Comparison of ENCODE assay signal across 12 cellular contexts in the genomic region with DNA sequence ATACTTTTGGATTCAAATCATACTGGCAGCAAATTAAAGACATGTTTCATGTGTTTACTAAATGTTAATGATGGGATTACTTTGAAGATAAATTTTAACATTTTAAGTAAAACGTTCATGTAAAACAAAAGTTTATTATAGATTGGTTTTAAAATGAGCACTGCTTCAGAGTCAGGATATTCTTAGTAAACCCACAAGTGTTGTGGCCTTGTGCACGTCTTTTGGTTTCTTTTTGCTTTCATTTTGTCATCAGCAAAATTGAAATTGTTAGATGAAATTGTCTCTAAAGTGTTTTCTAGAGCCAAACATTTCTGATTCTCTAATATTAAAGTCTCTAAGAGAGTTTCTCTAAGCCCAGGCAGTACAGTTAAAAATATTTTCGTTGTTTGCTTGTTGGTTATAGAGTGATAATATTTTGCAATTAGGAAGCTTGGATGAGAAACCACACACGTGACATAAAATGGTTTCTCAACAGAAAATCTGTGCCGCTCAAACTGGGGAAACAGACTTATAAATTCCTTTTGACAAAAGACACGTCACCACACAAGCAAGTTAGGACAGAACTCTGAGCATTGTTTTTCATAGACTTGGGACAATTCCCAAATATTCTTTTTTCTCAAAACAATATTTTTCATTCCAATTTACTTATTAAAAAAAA.
A peak's percentile ranks its signal among the peaks of the same experiment; 100 is the strongest.
DNase-seq lines count a peak whose midpoint lies in the region; ATAC-seq and TF ChIP-seq lines count a peak whose summit lies in the region.
"Had no signal": no experiment of that assay in that cellular context is flagged by ENCODE, and none has a peak within 500 bp of the region (broad histone marks: within the 10 kb centered on the region; RNA-seq: fewer than 3 reads in every experiment).

No MANE protein-coding gene starts in this region.

- dilution Hi-C loops in mammary epithelial cell (cut with HindIII; ENCODE audit: low sequenced_read_pairs): no loop called here

- WGBS in heart left ventricle, 4 donors: 57 to 80% (median 63%) methylated on average over 6 of the region's 6 CpGs
- WGBS in mammary epithelial cell (ENCODE audit: low coverage, missing lambda C conversion rate): under 1% methylated on average over 6 of the region's 6 CpGs
- 97% methylated on average over 4 of the region's 6 CpGs for WGBS in mesenchymal stem cell
- 36% methylated on average over 6 of the region's 6 CpGs for WGBS in urinary bladder

- H3K27ac Mint-ChIP-seq in endothelial cell (ENCODE audit: unreplicated experiment): no peak overlapping the region
- H3K27ac Mint-ChIP-seq: activated CD4-positive, alpha-beta T cell treated with anti-CD3 and anti-CD28 coated beads for 36 hours; T-helper 1 cell treated with Interleukin-12 subunit alpha and Interleukin-12 subunit beta and Interleukin-4 antibody, amounts not matched to agents 30 μg/mL and 1 μg/mL, for 36 hours had no signal

- DNase-seq in Right ventricle myocardium superior (no peak), heart left ventricle (no peak), mammary epithelial cell (peak; percentile 85), mesenchymal stem cell (no peak), endothelial cell (ENCODE audit: low spot score) (no peak), NCI-H1930 (lab: John Stamatoyannopoulos, UW) (no peak), NCI-H774 (lab: John Stamatoyannopoulos, UW) (no peak)
- DNase-seq: activated CD4-positive, alpha-beta T cell treated with anti-CD3 and anti-CD28 coated beads for 36 hours; activated T-cell treated with anti-CD3 and anti-CD28 coated beads, Interleukin-2, amount 50 U/mL, for 48 hours; NCI-H2171 treated with DMSO at 0.1 percent for 48 hours had no signal

- H3K4me3 ChIP-seq in heart left ventricle (peak overlapping the region in 4 of 12 donors; percentile 9 to 35 (median 22)), mammary epithelial cell (replicated peaks in 1 of 3; ENCODE audit: insufficient read depth in 1 of 3, low read depth in 2 of 3, low read length in 3 of 3) (peak overlapping the region; percentile 18 to 53 (median 51)), mesenchymal stem cell (ENCODE audit: insufficient read depth in 1 of 2, low read depth in 1 of 2, low read length in 2 of 2) (peak overlapping the region in 1 of 2 experiments; percentile 59), urinary bladder (ENCODE audit: low read depth, low read length) (no peak overlapping the region)

- H3K27ac ChIP-seq in heart left ventricle (peak overlapping the region in 4 of 12 donors; percentile 22 to 45 (median 30)), mammary epithelial cell (ENCODE audit: insufficient read depth, low read depth, low read length) (peak overlapping the region; percentile 94), mesenchymal stem cell (ENCODE audit: low read length, poor library complexity, severe bottlenecking) (no peak overlapping the region), urinary bladder (ENCODE audit: low read depth) (peak overlapping the region; percentile 54)

- H3K18ac ChIP-seq in mesenchymal stem cell (ENCODE audit: low read depth in 1 of 2, low read length in 2 of 2): no peak overlapping the region

- peaks cover 15% of the 10 kb centered on the region for H3K79me1 ChIP-seq in mesenchymal stem cell (replicated peaks; ENCODE audit: low read length, poor library complexity, severe bottlenecking)

- no peaks in the 10 kb centered on the region for H3K36me3 Mint-ChIP-seq in endothelial cell (ENCODE audit: low read depth, unreplicated experiment)

- no peaks in the 10 kb centered on the region for H3K9me3 Mint-ChIP-seq in endothelial cell (ENCODE audit: unreplicated experiment)
- H3K9me3 Mint-ChIP-seq: T-helper 1 cell treated with Interleukin-12 subunit alpha and Interleukin-12 subunit beta and Interleukin-4 antibody, amounts not matched to agents 30 μg/mL and 1 μg/mL, for 36 hours had no signal

- no peak overlapping the region for H2BK5ac ChIP-seq in mesenchymal stem cell (ENCODE audit: low read depth, low read length, poor library complexity, severe bottlenecking)

- no peak overlapping the region for H2BK12ac ChIP-seq in mesenchymal stem cell (ENCODE audit: low read length in 2 of 2)

- H3K4me1 ChIP-seq in heart left ventricle: peaks cover 0 to 34% (median 27%) of the 10 kb centered on the region in 12 donors
- H3K4me1 ChIP-seq in mammary epithelial cell (ENCODE audit: insufficient read depth, low read length): peaks cover 42% of the 10 kb centered on the region
- H3K4me1 ChIP-seq in mesenchymal stem cell (ENCODE audit: control insufficient read depth, insufficient read depth, low read depth, low read length): peaks cover 4% of the 10 kb centered on the region
- H3K4me1 ChIP-seq in urinary bladder (ENCODE audit: insufficient read depth): no peaks in the 10 kb centered on the region

- H3K4ac ChIP-seq in mesenchymal stem cell (ENCODE audit: low read depth in 1 of 2, low read length in 2 of 2): no peak overlapping the region

- H3K36me3 ChIP-seq in heart left ventricle (no peaks in the 10 kb centered on the region), mammary epithelial cell (ENCODE audit: insufficient read depth, low read length) (no peaks in the 10 kb centered on the region), mesenchymal stem cell (ENCODE audit: control insufficient read depth in 1 of 2, insufficient read depth in 2 of 2, low read depth in 1 of 2, low read length in 2 of 2) (no peaks in the 10 kb centered on the region), urinary bladder (ENCODE audit: insufficient read depth) (no peaks in the 10 kb centered on the region)

- intact Hi-C loops in Right ventricle myocardium superior (cut with DNase I): no loop called here
- intact Hi-C loops in heart left ventricle (cut with DNase I): no loop called here
- intact Hi-C loops in mammary epithelial cell (cut with micrococcal nuclease): loop anchor here (1.0 kb wide), 1 partner anchor 36 kb away; no protein-coding TSS in a partner anchor

- H3K4me2 ChIP-seq in mammary epithelial cell (ENCODE audit: insufficient read depth, low read depth, low read length) (peak overlapping the region; percentile 92), mesenchymal stem cell (ENCODE audit: low read length, poor library complexity, severe bottlenecking) (no peak overlapping the region)

- H3K9ac ChIP-seq in mammary epithelial cell (ENCODE audit: insufficient read depth, low read length): peak overlapping the region; percentile 82
- peak overlapping the region; percentile 87 for H3K9ac ChIP-seq in mesenchymal stem cell (ENCODE audit: low read length)

- no peaks in the 10 kb centered on the region for H3K9me3 ChIP-seq in heart left ventricle
- H3K9me3 ChIP-seq in mammary epithelial cell (replicated peaks; ENCODE audit: insufficient read depth, low read length): no peaks in the 10 kb centered on the region
- no peaks in the 10 kb centered on the region for H3K9me3 ChIP-seq in mesenchymal stem cell (ENCODE audit: control insufficient read depth, low read length)

- H2AFZ ChIP-seq in mammary epithelial cell (ENCODE audit: low read depth, low read length) (no peak overlapping the region), mesenchymal stem cell (ENCODE audit: low read depth, low read length) (no peak overlapping the region)

- no peak overlapping the region for H2BK120ac ChIP-seq in mesenchymal stem cell (ENCODE audit: low read depth, low read length)

- H3K4me1 Mint-ChIP-seq in endothelial cell (ENCODE audit: unreplicated experiment): peaks cover 35% of the 10 kb centered on the region

- TF ChIP-seq CTCF in heart left ventricle (IDR thresholded peaks at IDR 0.05) (no peak), mammary epithelial cell (conservative IDR thresholded peaks at IDR 0.05 in 1 of 2, IDR thresholded peaks at IDR 0.05 in 1 of 2; ENCODE audit: extremely low read depth in 1 of 2, insufficient read depth in 1 of 2, low read depth in 1 of 2, low read length in 2 of 2) (no peak), endothelial cell (IDR thresholded peaks at IDR 0.05; ENCODE audit: unreplicated experiment) (no peak)

- no peak overlapping the region for H2BK15ac ChIP-seq in mesenchymal stem cell (ENCODE audit: low read depth, poor library complexity, severe bottlenecking)

- BruUV-seq in mammary epithelial cell (replicated peaks; lab: Mats Ljungman, UMichigan): TSS peak; percentile 61

- CTCF ChIA-PET in mammary epithelial cell (lab: Charles Lee; ENCODE audit: low non-redundant PET): interaction anchor here (0.5 kb wide), 1 partner anchor 237 kb away, joined by 9 read pairs; no protein-coding TSS in a partner anchor

- H4K8ac ChIP-seq in mesenchymal stem cell (ENCODE audit: low read length): no peak overlapping the region

- no peak overlapping the region for H2AK5ac ChIP-seq in mesenchymal stem cell (ENCODE audit: low read length, severe bottlenecking)

- peaks cover 93% of the 10 kb centered on the region for H3K79me2 ChIP-seq in mammary epithelial cell (ENCODE audit: insufficient read depth, low read length)

- ATAC-seq in Right ventricle myocardium superior (ENCODE audit: poor library complexity): peak; percentile 20
- ATAC-seq in heart left ventricle: no peak
- ATAC-seq: activated CD4-positive, alpha-beta T cell treated with anti-CD3 and anti-CD28 coated beads for 36 hours had no signal

- H3K4me3 Mint-ChIP-seq in endothelial cell (ENCODE audit: unreplicated experiment): no peak overlapping the region
- H3K4me3 Mint-ChIP-seq: activated CD4-positive, alpha-beta T cell treated with anti-CD3 and anti-CD28 coated beads for 36 hours; T-helper 1 cell treated with Interleukin-12 subunit alpha and Interleukin-12 subunit beta and Interleukin-4 antibody, amounts not matched to agents 30 μg/mL and 1 μg/mL, for 36 hours had no signal

- no peaks in the 10 kb centered on the region for H4K20me1 ChIP-seq in mammary epithelial cell (ENCODE audit: insufficient read depth, low read length)

- no peak for TF ChIP-seq POLR2A in heart left ventricle (IDR thresholded peaks at IDR 0.05)

- H3K23ac ChIP-seq in mesenchymal stem cell (ENCODE audit: low read length in 2 of 2): no peak overlapping the region

- no peak overlapping the region for H3K14ac ChIP-seq in mesenchymal stem cell (ENCODE audit: low read length in 2 of 2)

- H3K27me3 Mint-ChIP-seq in endothelial cell (ENCODE audit: unreplicated experiment): peaks cover 5% of the 10 kb centered on the region

- H4K91ac ChIP-seq in mesenchymal stem cell (ENCODE audit: low read length): no peak overlapping the region

- H3K27me3 ChIP-seq in heart left ventricle (no peaks in the 10 kb centered on the region), mammary epithelial cell (ENCODE audit: insufficient read depth, low read length) (no peaks in the 10 kb centered on the region), mesenchymal stem cell (ENCODE audit: control insufficient read depth in 1 of 2, insufficient read depth in 1 of 2, low read length in 2 of 2) (no peaks in the 10 kb centered on the region)

- in situ Hi-C loops in mammary epithelial cell (cut with MboI; ENCODE audit: low sequenced_read_pairs in 2 of 2): no loop called here
